12 cellular contexts compared by ENCODE assay signal in genomic region chr16:86002178-86002577, GRCh38.
DNase-seq lines count a peak whose midpoint lies in the region; ATAC-seq lines count a peak whose summit lies in the region.
"Had no signal": no experiment of that assay in that cellular context is flagged by ENCODE, and none has a peak within 500 bp of the region (broad histone marks: within the 10 kb centered on the region; RNA-seq: fewer than 3 reads in every experiment).

No MANE protein-coding gene starts in this region.

- peak; percentile 73 for ATAC-seq in GM18870 (IDR thresholded peaks at IDR 0.05; ENCODE audit: unreplicated experiment)
- ATAC-seq in GM21619 (IDR thresholded peaks at IDR 0.05; ENCODE audit: unreplicated experiment): peak; percentile 86
- peak; percentile 58 for ATAC-seq in HG03280 (IDR thresholded peaks at IDR 0.05; ENCODE audit: unreplicated experiment)
- ATAC-seq: Panc1 had no signal

- peak; percentile 14 for DNase-seq in mesenteric fat pad (ENCODE audit: low spot score)
- DNase-seq in NCI-H2171 treated with DMSO at 0.1 percent for 48 hours (lab: John Stamatoyannopoulos, UW): no peak
- no peak for DNase-seq in putamen (ENCODE audit: low spot score)
- DNase-seq in COLO668 (lab: John Stamatoyannopoulos, UW; ENCODE audit: unreplicated experiment): no peak
- DNase-seq in activated CD4-positive, alpha-beta T cell treated with anti-CD3 and anti-CD28 coated beads, Interleukin-2, amount 50 U/mL, for 4 hours: no peak
- DNase-seq: activated naive CD4-positive, alpha-beta T cell treated with Interleukin-2 at 50 U/mL for 16 hours; HFFc6; nephron progenitor cell had no signal
